ENCODE assay signal across 1 cellular context in the genomic region with DNA sequence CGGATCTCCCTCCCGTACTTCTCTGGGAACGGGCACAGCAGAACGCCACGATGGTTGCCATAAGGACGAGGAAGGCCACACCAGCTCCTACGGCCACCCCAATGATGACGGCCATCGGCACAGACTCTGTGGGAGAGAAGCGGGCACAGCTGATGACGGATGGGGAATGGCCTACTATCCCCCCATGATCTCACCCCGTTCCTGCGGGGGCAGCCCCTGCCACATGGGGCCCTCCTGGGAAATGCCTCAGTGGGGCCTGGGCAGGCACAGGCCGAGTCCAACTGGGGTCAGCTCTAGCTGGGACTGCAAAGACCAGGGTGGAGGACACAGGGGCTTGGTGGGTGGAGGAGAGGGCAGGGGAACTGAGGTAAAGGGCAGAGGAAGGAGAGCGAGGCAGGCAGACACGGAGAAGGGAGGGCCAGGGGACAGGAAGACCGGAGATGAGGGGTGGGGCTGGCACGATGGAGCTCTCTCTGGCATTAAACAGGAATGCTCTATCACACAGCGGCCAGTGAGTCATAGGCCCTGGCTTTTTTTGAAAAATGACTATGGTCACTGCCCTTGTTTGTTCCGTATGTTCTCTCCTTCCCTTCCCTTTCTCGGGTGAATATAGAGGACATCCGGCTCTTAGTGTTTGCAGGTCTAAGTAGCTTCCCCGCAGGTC.
TF ChIP-seq lines count a peak whose summit lies in the region.

No MANE protein-coding gene starts in this region.

TF ChIP-seq in H1, 55 proteins besides CTCF, POLR2A, EP300 and RAD21:
- TF ChIP-seq NANOG (IDR thresholded peaks at IDR 0.05; ENCODE audit: insufficient read depth, low read depth, low read length, poor library complexity, severe bottlenecking) (no peak), ASH2L (IDR thresholded peaks at IDR 0.05; ENCODE audit: low read length) (no peak)
